Comparison of ENCODE assay signal across 8 cellular contexts in the genomic region with DNA sequence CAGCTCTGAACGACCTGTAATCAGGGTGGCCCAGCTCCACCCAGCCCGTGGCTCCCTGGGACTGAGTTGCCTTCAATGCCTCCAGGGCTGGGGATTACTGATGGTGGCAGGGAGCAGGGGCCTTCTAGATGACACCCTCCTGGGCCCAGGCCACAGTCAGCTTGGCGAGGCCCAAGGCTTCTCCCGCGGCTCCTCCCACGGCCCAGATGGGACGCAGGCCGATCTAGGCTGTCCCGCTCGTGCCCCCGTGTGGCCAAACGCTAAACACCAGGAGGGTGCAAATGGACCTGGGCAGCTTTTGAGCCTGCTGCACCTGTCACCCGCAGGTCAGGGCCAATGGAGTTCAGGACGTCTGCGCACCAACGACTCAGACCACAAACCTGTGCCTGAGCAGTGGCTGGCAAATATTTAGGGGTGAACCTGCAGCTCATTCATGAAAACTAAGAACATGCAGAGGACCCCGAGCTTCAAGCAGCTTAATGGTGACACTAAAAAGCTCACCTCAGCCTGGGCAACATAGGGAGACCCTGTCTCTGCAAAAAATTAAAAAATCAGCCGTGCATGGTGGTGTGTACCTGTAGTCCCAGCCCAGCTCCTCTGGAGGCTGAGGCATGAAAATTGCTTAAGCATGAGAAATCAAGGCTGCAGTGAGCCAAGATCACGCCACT. TPM values are rescaled to one million over a fixed set of nuclear protein-coding genes. Genes with fewer than 3 reads are reported as not detected.
A peak's percentile ranks its signal among the peaks of the same experiment; 100 is the strongest.
DNase-seq lines count a peak whose midpoint lies in the region; ATAC-seq and TF ChIP-seq lines count a peak whose summit lies in the region.

No MANE protein-coding gene starts in this region.

- no peak overlapping the region for H3K4me3 ChIP-seq in right lobe of liver

- H3K36me3 ChIP-seq in right lobe of liver, result no peaks in the 10 kb centered on the region

- peak; percentile 96 for TF ChIP-seq CTCF in C4-2B (conservative IDR thresholded peaks at IDR 0.05)
- TF ChIP-seq CTCF in right lobe of liver (IDR thresholded peaks at IDR 0.05), result peak; percentile 87 to 97 (median 95)

- ATAC-seq in GM19035 (IDR thresholded peaks at IDR 0.05; ENCODE audit: unreplicated experiment), result peak; percentile 96
- peak; percentile 98 for ATAC-seq in HG03159 (IDR thresholded peaks at IDR 0.05; ENCODE audit: unreplicated experiment)
- peak; percentile 82 to 90 (median 84) for ATAC-seq in right lobe of liver

- H3K4me1 ChIP-seq in right lobe of liver, result peaks cover 0 to 28% (median 13%) of the 10 kb centered on the region in 4 donors

- intact Hi-C loops in right lobe of liver (cut with DNase I), result loop anchor here (5.0 to 10.0 kb wide), 2 partner anchors 178 to 181 kb away; no protein-coding TSS in a partner anchor

- H3K27ac ChIP-seq in C4-2B (peak overlapping the region; percentile 23; the same call in 1 of the 2 replicates), right lobe of liver (no peak overlapping the region)

- no peaks in the 10 kb centered on the region for H3K27me3 ChIP-seq in right lobe of liver

- DNase-seq in NCI-H510A treated with DMSO at 0.1 percent for 48 hours (lab: John Stamatoyannopoulos, UW), result peak; percentile 60
- DNase-seq in activated CD4-positive, alpha-beta T cell treated with anti-CD3 and anti-CD28 coated beads, Interleukin-2, amount 50 U/mL, for 1 hour, result peak; percentile 78
- DNase-seq in dedifferentiated amniotic fluid mesenchymal stem cell (ENCODE audit: extremely low spot score), result peak; percentile 88
- peak; percentile 93 to 96 (median 95) for DNase-seq in right lobe of liver
- peak; percentile 42 to 73 (median 57) for DNase-seq in stimulated activated CD4-positive, alpha-beta T cell treated with anti-CD3 and anti-CD28 coated beads, TNF-alpha, amount 100 ng/mL, for 1 hour (ENCODE audit: low read depth in 3 of 3, low spot score in 1 of 3)

- 11% methylated on average over 9 of the region's 19 CpGs for WGBS in right lobe of liver (ENCODE audit: insufficient coverage, low coverage, low lambda C conversion rate, missing lambda C conversion rate)

- H3K9me3 ChIP-seq in right lobe of liver, result no peaks in the 10 kb centered on the region

- TF ChIP-seq POLR2A in right lobe of liver (IDR thresholded peaks at IDR 0.05), result no peak

RNA-seq across cellular contexts. Expression of a gene that starts 43.2 kb away (rescaled TPM):
- total RNA-seq in right lobe of liver, result 100 to 1,000 TPM in 1 of 6 experiments, 10 to 100 TPM in 5; 19.7 to 117 (median 64.7) TPM
